In genomic region chr2:240568678-240569522, GRCh38 we compare ENCODE assay signal across 1 cellular context.
TF ChIP-seq lines count a peak whose summit lies in the region.

No MANE protein-coding gene starts in this region.

TF ChIP-seq in HepG2, 621 proteins besides CTCF, POLR2A, EP300 and RAD21 (continued from another document and continues in another):
- TF ChIP-seq, protein P1, sequence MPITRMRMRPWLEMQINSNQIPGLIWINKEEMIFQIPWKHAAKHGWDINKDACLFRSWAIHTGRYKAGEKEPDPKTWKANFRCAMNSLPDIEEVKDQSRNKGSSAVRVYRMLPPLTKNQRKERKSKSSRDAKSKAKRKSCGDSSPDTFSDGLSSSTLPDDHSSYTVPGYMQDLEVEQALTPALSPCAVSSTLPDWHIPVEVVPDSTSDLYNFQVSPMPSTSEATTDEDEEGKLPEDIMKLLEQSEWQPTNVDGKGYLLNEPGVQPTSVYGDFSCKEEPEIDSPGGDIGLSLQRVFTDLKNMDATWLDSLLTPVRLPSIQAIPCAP (CRISPR knock-in tag; IDR thresholded peaks at IDR 0.05; ENCODE audit: low read depth), result no peak
- TF ChIP-seq ZBTB1 (CRISPR knock-in tag; IDR thresholded peaks at IDR 0.05; ENCODE audit: borderline replicate concordance) (no peak), MYC (CRISPR knock-in tag; IDR thresholded peaks at IDR 0.05; ENCODE audit: borderline replicate concordance) (peak; percentile 57; the same call in 1 of the 2 replicates), SNAI1 (CRISPR knock-in tag; IDR thresholded peaks at IDR 0.05; ENCODE audit: borderline replicate concordance) (no peak), SMAD3 (CRISPR knock-in tag; IDR thresholded peaks at IDR 0.05) (no peak), ZNF788 (CRISPR knock-in tag; IDR thresholded peaks at IDR 0.05; ENCODE audit: borderline replicate concordance) (no peak), TBX3 (IDR thresholded peaks at IDR 0.05; ENCODE audit: borderline replicate concordance) (no peak), HDAC1 (CRISPR knock-in tag; IDR thresholded peaks at IDR 0.05) (peak; percentile 67), ZSCAN30 (CRISPR knock-in tag; IDR thresholded peaks at IDR 0.05) (no peak), CSRNP2 (CRISPR knock-in tag; conservative IDR thresholded peaks at IDR 0.05; ENCODE audit: low read depth) (no peak), KDM4B (CRISPR knock-in tag; IDR thresholded peaks at IDR 0.05) (no peak), DMAP1 (CRISPR knock-in tag; IDR thresholded peaks at IDR 0.05) (no peak), CHCHD3 (CRISPR knock-in tag; IDR thresholded peaks at IDR 0.05) (no peak; the same call in 1 of the 2 replicates), ZNF224 (CRISPR knock-in tag; IDR thresholded peaks at IDR 0.05) (no peak), ZNF776 (CRISPR knock-in tag; IDR thresholded peaks at IDR 0.05) (peak; percentile 63; the same call in 1 of the 2 replicates), FOXM1 (CRISPR knock-in tag; IDR thresholded peaks at IDR 0.05) (no peak), PITX1 (CRISPR knock-in tag; IDR thresholded peaks at IDR 0.05) (no peak), PHF21A (CRISPR knock-in tag; IDR thresholded peaks at IDR 0.05) (0 out of 2 replicates have a peak, but pooled peaks have one; percentile 29), ZFP36L1 (CRISPR knock-in tag; IDR thresholded peaks at IDR 0.05) (no peak), TAF1 (CRISPR knock-in tag; IDR thresholded peaks at IDR 0.05) (peak; percentile 47; the same call in 1 of the 2 replicates), SP4 (CRISPR knock-in tag; IDR thresholded peaks at IDR 0.05) (peak; percentile 68; the same call in 1 of the 2 replicates), SMYD3 (CRISPR knock-in tag; IDR thresholded peaks at IDR 0.05) (no peak), IKZF1 (IDR thresholded peaks at IDR 0.05) (no peak), HOXA7 (CRISPR knock-in tag; IDR thresholded peaks at IDR 0.05) (no peak), KDM1A (CRISPR knock-in tag; IDR thresholded peaks at IDR 0.05) (no peak), ZNF468 (CRISPR knock-in tag; IDR thresholded peaks at IDR 0.05) (0 out of 2 replicates have a peak, but pooled peaks have one; percentile 56), POGZ (CRISPR knock-in tag; IDR thresholded peaks at IDR 0.05) (no peak), YEATS4 (CRISPR knock-in tag; IDR thresholded peaks at IDR 0.05; ENCODE audit: borderline replicate concordance) (no peak), CHD2 (IDR thresholded peaks at IDR 0.05; ENCODE audit: low read depth, low read length) (no peak), IKZF4 (CRISPR knock-in tag; IDR thresholded peaks at IDR 0.05; ENCODE audit: borderline replicate concordance, low read depth, not compliant biosample characterization) (no peak), GPBP1L1 (CRISPR knock-in tag; IDR thresholded peaks at IDR 0.05) (no peak), BHLHE40 (IDR thresholded peaks at IDR 0.05; ENCODE audit: low read length) (0 out of 2 replicates have a peak, but pooled peaks have one; percentile 4), ZNF790 (CRISPR knock-in tag; IDR thresholded peaks at IDR 0.05; ENCODE audit: borderline replicate concordance) (no peak), NFRKB (IDR thresholded peaks at IDR 0.05) (no peak), TAF15 (IDR thresholded peaks at IDR 0.05; ENCODE audit: low read depth, low read length, poor library complexity, severe bottlenecking) (peak; percentile 39), SETDB1 (CRISPR knock-in tag; IDR thresholded peaks at IDR 0.05; ENCODE audit: borderline replicate concordance) (no peak; the same call in 1 of the 2 replicates), USF2 (IDR thresholded peaks at IDR 0.05; ENCODE audit: low read depth, low read length) (no peak), USF2 (CRISPR knock-in tag; IDR thresholded peaks at IDR 0.05; ENCODE audit: borderline replicate concordance) (no peak), TCF12 (IDR thresholded peaks at IDR 0.05) (no peak), TCF12 (CRISPR knock-in tag; IDR thresholded peaks at IDR 0.05) (peak; percentile 47; the same call in 1 of the 2 replicates), REL (CRISPR knock-in tag; conservative IDR thresholded peaks at IDR 0.05) (no peak)
- TF ChIP-seq, protein P2, sequence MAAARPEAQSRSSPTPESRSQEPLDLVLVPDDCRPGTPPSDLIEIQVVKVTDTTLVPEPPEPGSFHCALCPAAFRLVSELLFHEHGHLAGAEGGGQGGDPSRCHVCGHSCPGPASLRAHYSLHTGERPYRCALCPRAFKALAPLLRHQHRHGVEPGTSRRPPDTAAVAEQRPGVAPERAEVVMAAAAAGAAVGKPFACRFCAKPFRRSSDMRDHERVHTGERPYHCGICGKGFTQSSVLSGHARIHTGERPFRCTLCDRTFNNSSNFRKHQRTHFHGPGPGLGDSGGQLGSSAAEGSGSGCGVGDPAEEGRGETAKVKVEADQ (CRISPR knock-in tag; IDR thresholded peaks at IDR 0.05; ENCODE audit: borderline replicate concordance), result peak; percentile 43; the same call in 1 of the 2 replicates
- TF ChIP-seq, protein P3, sequence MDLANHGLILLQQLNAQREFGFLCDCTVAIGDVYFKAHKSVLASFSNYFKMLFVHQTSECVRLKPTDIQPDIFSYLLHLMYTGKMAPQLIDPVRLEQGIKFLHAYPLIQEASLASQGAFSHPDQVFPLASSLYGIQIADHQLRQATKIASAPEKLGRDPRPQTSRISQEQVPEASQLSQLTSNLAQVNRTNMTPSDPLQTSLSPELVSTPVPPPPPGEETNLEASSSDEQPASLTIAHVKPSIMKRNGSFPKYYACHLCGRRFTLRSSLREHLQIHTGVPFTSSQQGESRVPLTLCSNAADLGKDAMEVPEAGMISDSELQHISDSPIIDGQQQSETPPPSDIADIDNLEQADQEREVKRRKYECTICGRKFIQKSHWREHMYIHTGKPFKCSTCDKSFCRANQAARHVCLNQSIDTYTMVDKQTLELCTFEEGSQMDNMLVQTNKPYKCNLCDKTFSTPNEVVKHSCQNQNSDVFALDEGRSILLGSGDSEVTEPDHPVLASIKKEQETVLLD (CRISPR knock-in tag; IDR thresholded peaks at IDR 0.05; ENCODE audit: low read depth), result peak; percentile 42; the same call in 1 of the 2 replicates
- TF ChIP-seq, protein P4, sequence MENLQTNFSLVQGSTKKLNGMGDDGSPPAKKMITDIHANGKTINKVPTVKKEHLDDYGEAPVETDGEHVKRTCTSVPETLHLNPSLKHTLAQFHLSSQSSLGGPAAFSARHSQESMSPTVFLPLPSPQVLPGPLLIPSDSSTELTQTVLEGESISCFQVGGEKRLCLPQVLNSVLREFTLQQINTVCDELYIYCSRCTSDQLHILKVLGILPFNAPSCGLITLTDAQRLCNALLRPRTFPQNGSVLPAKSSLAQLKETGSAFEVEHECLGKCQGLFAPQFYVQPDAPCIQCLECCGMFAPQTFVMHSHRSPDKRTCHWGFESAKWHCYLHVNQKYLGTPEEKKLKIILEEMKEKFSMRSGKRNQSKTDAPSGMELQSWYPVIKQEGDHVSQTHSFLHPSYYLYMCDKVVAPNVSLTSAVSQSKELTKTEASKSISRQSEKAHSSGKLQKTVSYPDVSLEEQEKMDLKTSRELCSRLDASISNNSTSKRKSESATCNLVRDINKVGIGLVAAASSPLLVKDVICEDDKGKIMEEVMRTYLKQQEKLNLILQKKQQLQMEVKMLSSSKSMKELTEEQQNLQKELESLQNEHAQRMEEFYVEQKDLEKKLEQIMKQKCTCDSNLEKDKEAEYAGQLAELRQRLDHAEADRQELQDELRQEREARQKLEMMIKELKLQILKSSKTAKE (CRISPR knock-in tag; IDR thresholded peaks at IDR 0.05; ENCODE audit: borderline replicate concordance), result no peak
- TF ChIP-seq, protein P5, sequence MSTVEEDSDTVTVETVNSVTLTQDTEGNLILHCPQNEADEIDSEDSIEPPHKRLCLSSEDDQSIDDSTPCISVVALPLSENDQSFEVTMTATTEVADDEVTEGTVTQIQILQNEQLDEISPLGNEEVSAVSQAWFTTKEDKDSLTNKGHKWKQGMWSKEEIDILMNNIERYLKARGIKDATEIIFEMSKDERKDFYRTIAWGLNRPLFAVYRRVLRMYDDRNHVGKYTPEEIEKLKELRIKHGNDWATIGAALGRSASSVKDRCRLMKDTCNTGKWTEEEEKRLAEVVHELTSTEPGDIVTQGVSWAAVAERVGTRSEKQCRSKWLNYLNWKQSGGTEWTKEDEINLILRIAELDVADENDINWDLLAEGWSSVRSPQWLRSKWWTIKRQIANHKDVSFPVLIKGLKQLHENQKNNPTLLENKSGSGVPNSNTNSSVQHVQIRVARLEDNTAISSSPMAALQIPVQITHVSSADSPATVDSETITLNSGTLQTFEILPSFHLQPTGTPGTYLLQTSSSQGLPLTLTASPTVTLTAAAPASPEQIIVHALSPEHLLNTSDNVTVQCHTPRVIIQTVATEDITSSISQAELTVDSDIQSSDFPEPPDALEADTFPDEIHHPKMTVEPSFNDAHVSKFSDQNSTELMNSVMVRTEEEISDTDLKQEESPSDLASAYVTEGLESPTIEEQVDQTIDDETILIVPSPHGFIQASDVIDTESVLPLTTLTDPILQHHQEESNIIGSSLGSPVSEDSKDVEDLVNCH (CRISPR knock-in tag; IDR thresholded peaks at IDR 0.05), result no peak
- TF ChIP-seq, protein P6, sequence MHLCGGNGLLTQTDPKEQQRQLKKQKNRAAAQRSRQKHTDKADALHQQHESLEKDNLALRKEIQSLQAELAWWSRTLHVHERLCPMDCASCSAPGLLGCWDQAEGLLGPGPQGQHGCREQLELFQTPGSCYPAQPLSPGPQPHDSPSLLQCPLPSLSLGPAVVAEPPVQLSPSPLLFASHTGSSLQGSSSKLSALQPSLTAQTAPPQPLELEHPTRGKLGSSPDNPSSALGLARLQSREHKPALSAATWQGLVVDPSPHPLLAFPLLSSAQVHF (CRISPR knock-in tag; IDR thresholded peaks at IDR 0.05), result no peak
- TF ChIP-seq, protein P7, sequence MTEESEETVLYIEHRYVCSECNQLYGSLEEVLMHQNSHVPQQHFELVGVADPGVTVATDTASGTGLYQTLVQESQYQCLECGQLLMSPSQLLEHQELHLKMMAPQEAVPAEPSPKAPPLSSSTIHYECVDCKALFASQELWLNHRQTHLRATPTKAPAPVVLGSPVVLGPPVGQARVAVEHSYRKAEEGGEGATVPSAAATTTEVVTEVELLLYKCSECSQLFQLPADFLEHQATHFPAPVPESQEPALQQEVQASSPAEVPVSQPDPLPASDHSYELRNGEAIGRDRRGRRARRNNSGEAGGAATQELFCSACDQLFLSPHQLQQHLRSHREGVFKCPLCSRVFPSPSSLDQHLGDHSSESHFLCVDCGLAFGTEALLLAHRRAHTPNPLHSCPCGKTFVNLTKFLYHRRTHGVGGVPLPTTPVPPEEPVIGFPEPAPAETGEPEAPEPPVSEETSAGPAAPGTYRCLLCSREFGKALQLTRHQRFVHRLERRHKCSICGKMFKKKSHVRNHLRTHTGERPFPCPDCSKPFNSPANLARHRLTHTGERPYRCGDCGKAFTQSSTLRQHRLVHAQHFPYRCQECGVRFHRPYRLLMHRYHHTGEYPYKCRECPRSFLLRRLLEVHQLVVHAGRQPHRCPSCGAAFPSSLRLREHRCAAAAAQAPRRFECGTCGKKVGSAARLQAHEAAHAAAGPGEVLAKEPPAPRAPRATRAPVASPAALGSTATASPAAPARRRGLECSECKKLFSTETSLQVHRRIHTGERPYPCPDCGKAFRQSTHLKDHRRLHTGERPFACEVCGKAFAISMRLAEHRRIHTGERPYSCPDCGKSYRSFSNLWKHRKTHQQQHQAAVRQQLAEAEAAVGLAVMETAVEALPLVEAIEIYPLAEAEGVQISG (CRISPR knock-in tag; IDR thresholded peaks at IDR 0.05), result peak; percentile 39; the same call in 1 of the 2 replicates
